8 cellular contexts compared by ENCODE assay signal in genomic region chr17:14297161-14297851, GRCh38. TPM values are rescaled to one million over a fixed set of nuclear protein-coding genes. Genes with fewer than 3 reads are reported as not detected.
DNase-seq lines count a peak whose midpoint lies in the region; ATAC-seq and TF ChIP-seq lines count a peak whose summit lies in the region.

No MANE protein-coding gene starts in this region.

- no peak for TF ChIP-seq POLR2A in stomach (IDR thresholded peaks at IDR 0.05)

- no peaks in the 10 kb centered on the region for H3K36me3 ChIP-seq in CD4-positive, alpha-beta memory T cell (ENCODE audit: insufficient read depth, low read length)
- no peaks in the 10 kb centered on the region for H3K36me3 ChIP-seq in stomach

- H3K27ac Mint-ChIP-seq in CD4-positive, alpha-beta memory T cell: peak overlapping the region in 3 of 7 donors; percentile 50 to 92 (median 75)

- POLR2A ChIA-PET in CD4-positive, alpha-beta memory T cell (lab: Charles Lee; ENCODE audit: partially characterized antibody): interaction anchor here (1.3 to 9.1 kb wide), 4 partner anchors 91 to 1279 kb away, joined by 3 to 144 read pairs (median 5); partner anchors contain the start of gene ELAC2

- ATAC-seq in GM21381 (IDR thresholded peaks at IDR 0.05; ENCODE audit: unreplicated experiment): no peak
- ATAC-seq in sciatic nerve: no peak
- no peak for ATAC-seq in HG03139 (IDR thresholded peaks at IDR 0.05; ENCODE audit: unreplicated experiment)

- intact Hi-C loops in CD4-positive, alpha-beta memory T cell (cut with micrococcal nuclease): no loop called here
- intact Hi-C loops in stomach (cut with DNase I; ENCODE audit: low total_unique reads) (no loop called here), sciatic nerve (cut with DNase I) (loop anchor here (10.0 kb wide), 1 partner anchor 703 kb away; no protein-coding TSS in a partner anchor)

- peaks cover 37% of the 10 kb centered on the region for H3K4me1 ChIP-seq in CD4-positive, alpha-beta memory T cell (ENCODE audit: insufficient read depth, low read length)
- peaks cover 37 to 57% (median 52%) of the 10 kb centered on the region in 4 donors for H3K4me1 ChIP-seq in stomach

- H3K4me3 Mint-ChIP-seq in CD4-positive, alpha-beta memory T cell: peak overlapping the region in 7 of 8 donors; percentile 73 to 98 (median 91)

- peaks cover 16% of the 10 kb centered on the region for H3K27me3 ChIP-seq in CD4-positive, alpha-beta memory T cell (ENCODE audit: insufficient read depth, low read length)
- peaks cover 15 to 100% (median 78%) of the 10 kb centered on the region in 3 donors for H3K27me3 ChIP-seq in stomach

- CTCF ChIA-PET in CD4-positive, alpha-beta memory T cell (lab: Charles Lee; ENCODE audit: partially characterized antibody): interaction anchor here (0.9 to 2.8 kb wide), 8 partner anchors 24 to 700 kb away, joined by 3 to 9 read pairs (median 3); no protein-coding TSS in a partner anchor

- peaks cover 0 to 8% (median 0%) of the 10 kb centered on the region in 8 donors for H3K9me3 Mint-ChIP-seq in CD4-positive, alpha-beta memory T cell

- H3K9me3 ChIP-seq in CD4-positive, alpha-beta memory T cell (ENCODE audit: control insufficient read depth in 1 of 2, low read length in 2 of 2): no peaks in the 10 kb centered on the region
- H3K9me3 ChIP-seq in stomach: no peaks in the 10 kb centered on the region

- DNase-seq in CD4-positive, alpha-beta memory T cell: peak in 3 of 5 donors; percentile 25 to 48 (median 39)
- DNase-seq in MV-4-11 (lab: John Stamatoyannopoulos, UW) (peak; percentile 51), astrocyte of the cerebellum (ENCODE audit: low read depth) (no peak), kidney tubule cell (ENCODE audit: low spot score) (peak; percentile 17), stomach (peak; percentile 38), sciatic nerve (ENCODE audit: low spot score) (no peak)

- 2 to 8% (median 3%) methylated on average over 34 to 63 of the region's 63 CpGs for WGBS in stomach, 5 donors

- H3K27me3 Mint-ChIP-seq in CD4-positive, alpha-beta memory T cell: peaks cover 27 to 33% of the 10 kb centered on the region in 2 donors

- no peak for TF ChIP-seq EP300 in stomach (IDR thresholded peaks at IDR 0.05)

- H3K36me3 Mint-ChIP-seq in CD4-positive, alpha-beta memory T cell: peaks cover 0 to 15% of the 10 kb centered on the region in 2 donors

- TF ChIP-seq CTCF in astrocyte of the cerebellum (IDR thresholded peaks at IDR 0.05; ENCODE audit: low read depth, low read length, missing control alignments) (peak; percentile 52), stomach (IDR thresholded peaks at IDR 0.05) (peak in 3 of 7 experiments; percentile 15 to 17 (median 16))

- H3K4me1 Mint-ChIP-seq in CD4-positive, alpha-beta memory T cell: peaks cover 31 to 60% (median 43%) of the 10 kb centered on the region in 4 donors

- H3K27ac ChIP-seq in CD4-positive, alpha-beta memory T cell (ENCODE audit: low read depth, low read length): no peak overlapping the region
- peak overlapping the region in 3 of 5 donors; percentile 5 to 56 (median 7) for H3K27ac ChIP-seq in stomach

- in situ Hi-C loops in astrocyte of the cerebellum (cut with HindIII; ENCODE audit: low sequenced_read_pairs): no loop called here

- H3K4me3 ChIP-seq in CD4-positive, alpha-beta memory T cell (ENCODE audit: low read length in 2 of 2): peak overlapping the region in 1 of 2 donors; percentile 36
- H3K4me3 ChIP-seq in astrocyte of the cerebellum (ENCODE audit: low read depth, low read length) (peak overlapping the region; percentile 45), stomach (peak overlapping the region; percentile 37 to 46 (median 41))

RNA-seq across cellular contexts. Expression of gene HS3ST3B1, which starts 3.6 kb away (rescaled TPM):
- 10 to 100 TPM; 38.8 to 40.5 TPM for total RNA-seq in CD4-positive, alpha-beta memory T cell
- polyA plus RNA-seq in CD4-positive, alpha-beta memory T cell: 10 to 100 TPM in 1 of 2 donors, 1 to 10 TPM in 1; 6.0 to 12.4 TPM
- total RNA-seq in stomach: 1 to 10 TPM in 3 of 5 donors, not detected in 2; 1.7 to 3.6 (median 2.6) TPM
- 1 to 10 TPM in 2 of 3 donors, under 1 TPM in 1; 0.81 to 1.5 (median 1.2) TPM for polyA plus RNA-seq in stomach
- total RNA-seq in sciatic nerve: 1.2 TPM

Comparison
In these comparisons a context has a peak if more than half of its experiments do, and no peak if none do; other contexts are left out.
1. DNase-seq: peak in CD4-positive, alpha-beta memory T cell (3 of 5), MV-4-11 (single experiment), kidney tubule cell (single experiment) and stomach (single experiment); none in astrocyte of the cerebellum (single experiment) and sciatic nerve (single experiment).
2. RNA of gene HS3ST3B1, which starts 3.6 kb away (total RNA-seq): 38.8 to 40.5 TPM in CD4-positive, alpha-beta memory T cell; 1.7 to 3.6 TPM in stomach and 1.2 TPM in sciatic nerve (single experiment); every median in the first group is over 4 times any median in the second.